In the genomic region with DNA sequence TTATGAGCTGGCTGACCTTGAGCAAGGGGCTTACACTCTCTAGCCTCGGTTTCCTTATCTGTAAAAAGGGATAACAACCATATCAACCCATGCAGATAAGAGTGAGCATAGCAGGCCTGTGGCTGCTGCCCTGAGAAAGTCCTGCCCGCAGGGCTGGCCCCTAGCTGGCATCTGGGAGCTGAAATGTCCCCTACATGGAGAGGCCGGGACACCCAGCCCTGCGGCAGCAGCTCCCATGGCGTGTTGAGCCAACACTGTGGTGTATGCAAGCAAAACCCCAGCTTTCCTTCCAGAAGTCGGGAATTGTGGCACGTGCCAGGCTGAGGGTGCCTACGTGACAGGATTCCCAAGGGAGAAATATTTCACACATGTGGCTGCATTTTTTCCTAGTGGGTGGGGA, we compare ENCODE assay signal across 21 cellular contexts.
"Had no signal": no experiment of that assay in that cellular context is flagged by ENCODE, and none has a peak within 500 bp of the region (broad histone marks: within the 10 kb centered on the region; RNA-seq: fewer than 3 reads in every experiment).

No MANE protein-coding gene starts in this region.

- H3K27me3 ChIP-seq: foreskin keratinocyte, hepatocyte had no signal

- DNase-seq: dermis blood vessel endothelial cell; effector CD4-positive, alpha-beta T cell; effector memory CD4-positive, alpha-beta T cell; foreskin keratinocyte; heart left ventricle; hypothalamus; immature natural killer cell; islet precursor cell; kidney; kidney glomerular epithelial cell; left colon; left ventricle myocardium inferior; lower lobe of right lung; mesenchymal stem cell; mucosa of descending colon had no signal

- ATAC-seq: foreskin keratinocyte, gastroesophageal sphincter, heart left ventricle, left colon, left lobe of liver, lower lobe of right lung, mucosa of descending colon had no signal

- H3K4me1 ChIP-seq: foreskin keratinocyte had no signal

- H3K9me3 ChIP-seq: gastroesophageal sphincter, heart left ventricle, lower lobe of right lung, mucosa of descending colon had no signal

- H3K36me3 ChIP-seq: esophagus muscularis mucosa, heart left ventricle, left ventricle myocardium inferior, lower lobe of right lung had no signal

- H3K4me3 ChIP-seq: coronary artery, dorsolateral prefrontal cortex, esophagus muscularis mucosa, gastroesophageal sphincter, heart left ventricle, hepatocyte, left ventricle myocardium inferior, lower lobe of right lung, mucosa of descending colon had no signal

- H3K27ac ChIP-seq: coronary artery, dorsolateral prefrontal cortex, esophagus muscularis mucosa, foreskin keratinocyte, gastroesophageal sphincter, heart left ventricle, hepatocyte, left ventricle myocardium inferior, lower lobe of right lung had no signal
